Comparison of ENCODE assay signal across 29 cellular contexts in the genomic region with DNA sequence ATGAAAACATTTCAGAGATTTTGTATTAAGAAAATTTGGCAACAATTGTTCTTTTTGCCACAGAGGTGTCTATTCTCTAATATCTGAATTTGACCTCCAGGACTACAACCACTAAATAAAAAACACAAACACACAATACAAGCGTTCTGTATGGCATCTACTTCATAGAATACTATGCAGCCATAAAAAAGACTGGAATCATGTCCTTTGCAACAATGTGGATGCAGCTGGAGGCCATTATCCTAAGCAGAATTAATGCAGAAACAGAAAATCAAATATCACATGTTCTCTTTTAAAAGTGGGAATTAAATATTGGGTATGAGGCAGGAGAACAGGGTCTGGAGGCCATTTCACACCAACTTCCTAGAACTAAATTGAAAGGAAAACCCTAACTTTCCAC.
"Had no signal": no experiment of that assay in that cellular context is flagged by ENCODE, and none has a peak within 500 bp of the region (broad histone marks: within the 10 kb centered on the region; RNA-seq: fewer than 3 reads in every experiment).

No MANE protein-coding gene starts in this region.

- FAIRE-seq: urothelium cell line had no signal

- ATAC-seq: stimulated activated effector memory CD8-positive, alpha-beta T cell treated with anti-CD3 and anti-CD28 coated beads, Interleukin-12 subunit alpha, Interleukin-12 subunit beta, amount 100 ng/mL, for 72 hours; stimulated activated memory B cell treated with anti-CD40 and anti-IgM and Interleukin-4, amounts not matched to agents 10 μg/mL and 1 μg/mL and 100 μg/mL, for 72 hours; stimulated activated naive B cell treated with anti-CD40 and anti-IgM and Interleukin-4, amounts not matched to agents 10 μg/mL and 1 μg/mL and 100 μg/mL, for 72 hours; stimulated activated naive CD8-positive, alpha-beta T cell treated with anti-CD3 and anti-CD28 coated beads, Interleukin-15, amount 100 ng/mL, for 72 hours; stimulated activated naive CD8-positive, alpha-beta T cell treated with anti-CD3 and anti-CD28 coated beads, Interleukin-15, Interleukin-2, amounts not matched to agents 100 U/mL and 50 U/mL, for 24 hours; upper lobe of right lung had no signal

- H3K9me3 Mint-ChIP-seq: stimulated activated naive CD8-positive, alpha-beta T cell treated with anti-CD3 and anti-CD28 coated beads, Interleukin-15, amount 100 ng/mL, for 72 hours; type B pancreatic cell had no signal

- H3K27me3 Mint-ChIP-seq: stimulated activated memory B cell treated with anti-CD40 and anti-IgM and Interleukin-4, amounts not matched to agents 10 μg/mL and 1 μg/mL and 100 μg/mL, for 72 hours; stimulated activated naive B cell treated with anti-CD40 and anti-IgM and Interleukin-4, amounts not matched to agents 10 μg/mL and 1 μg/mL and 100 μg/mL, for 72 hours; stimulated activated naive CD8-positive, alpha-beta T cell treated with anti-CD3 and anti-CD28 coated beads, Interleukin-15, amount 100 ng/mL, for 72 hours; stimulated activated naive CD8-positive, alpha-beta T cell treated with anti-CD3 and anti-CD28 coated beads, Interleukin-15, Interleukin-2, amounts not matched to agents 100 ng/mL and 50 ng/mL, for 24 hours; type B pancreatic cell had no signal

- H3K4me3 ChIP-seq: stomach, suprapubic skin, thoracic aorta, thyroid gland, tibial artery, tibial nerve, transverse colon, upper lobe of left lung, upper lobe of right lung, uterus, vagina had no signal

- H3K4me1 ChIP-seq: uterus had no signal

- H3K27ac Mint-ChIP-seq: stimulated activated effector memory CD8-positive, alpha-beta T cell treated with anti-CD3 and anti-CD28 coated beads, Interleukin-12 subunit alpha, Interleukin-12 subunit beta, amount 100 ng/mL, for 72 hours; stimulated activated memory B cell treated with anti-CD40 and anti-IgM and Interleukin-4, amounts not matched to agents 10 μg/mL and 1 μg/mL and 100 μg/mL, for 72 hours; stimulated activated naive B cell treated with anti-CD40 and anti-IgM and Interleukin-4, amounts not matched to agents 10 μg/mL and 1 μg/mL and 100 μg/mL, for 72 hours; stimulated activated naive CD8-positive, alpha-beta T cell treated with anti-CD3 and anti-CD28 coated beads, Interleukin-15, amount 100 ng/mL, for 72 hours; stimulated activated naive CD8-positive, alpha-beta T cell treated with anti-CD3 and anti-CD28 coated beads, Interleukin-15, Interleukin-2, amounts not matched to agents 100 ng/mL and 50 ng/mL, for 24 hours; type B pancreatic cell had no signal

- H3K4me3 Mint-ChIP-seq: stimulated activated effector memory CD8-positive, alpha-beta T cell treated with anti-CD3 and anti-CD28 coated beads, Interleukin-12 subunit alpha, Interleukin-12 subunit beta, amount 100 ng/mL, for 72 hours; stimulated activated memory B cell treated with anti-CD40 and anti-IgM and Interleukin-4, amounts not matched to agents 10 μg/mL and 1 μg/mL and 100 μg/mL, for 72 hours; stimulated activated naive B cell treated with anti-CD40 and anti-IgM and Interleukin-4, amounts not matched to agents 10 μg/mL and 1 μg/mL and 100 μg/mL, for 72 hours; stimulated activated naive CD8-positive, alpha-beta T cell treated with anti-CD3 and anti-CD28 coated beads, Interleukin-15, amount 100 ng/mL, for 72 hours; stimulated activated naive CD8-positive, alpha-beta T cell treated with anti-CD3 and anti-CD28 coated beads, Interleukin-15, Interleukin-2, amounts not matched to agents 100 ng/mL and 50 ng/mL, for 24 hours; type B pancreatic cell had no signal

- H3K36me3 ChIP-seq: suprapubic skin, thyroid gland, upper lobe of right lung, uterus, vagina had no signal

- DNase-seq: stimulated activated CD4-positive, alpha-beta T cell treated with anti-CD3 and anti-CD28 coated beads, Interleukin-2, amount 100 ng/mL, for 48 hours; stimulated activated CD4-positive, alpha-beta T cell treated with anti-CD3 and anti-CD28 coated beads, Interleukin-4, amount 100 ng/mL, for 1 hour; stimulated activated CD4-positive, alpha-beta T cell treated with anti-CD3 and anti-CD28 coated beads, Interleukin-4, amount 100 ng/mL, for 24 hours; stimulated activated CD4-positive, alpha-beta T cell treated with anti-CD3 and anti-CD28 coated beads, Interleukin-4, amount 100 ng/mL, for 4 hours; stimulated activated CD8-positive, alpha-beta memory T cell treated with anti-CD3 and anti-CD28 coated beads, Interleukin-4, amount 100 ng/mL, for 48 hours; stimulated activated naive B cell treated with anti-CD40 and anti-IgM and Interleukin-4, amounts not matched to agents 10 μg/mL and 1 μg/mL and 100 μg/mL, for 72 hours; stimulated activated naive CD4-positive, alpha-beta T cell; stimulated activated naive CD4-positive, alpha-beta T cell treated with Interleukin-2 at 50 U/mL for 16 hours; stimulated activated naive CD8-positive, alpha-beta T cell treated with anti-CD3 and anti-CD28 coated beads, Interleukin-15, amount 100 ng/mL, for 72 hours; stimulated activated naive CD8-positive, alpha-beta T cell treated with anti-CD3 and anti-CD28 coated beads, Interleukin-15, Interleukin-2, amounts not matched to agents 100 U/mL and 50 U/mL, for 24 hours; stomach; substantia nigra; thyroid gland; tibial artery; transverse colon; trophoblast cell; upper lobe of right lung; uterus had no signal

- H3K27me3 ChIP-seq: stomach, suprapubic skin, testis, thyroid gland, tibial artery, tibial nerve, transverse colon, upper lobe of left lung, upper lobe of right lung, uterus, vagina had no signal

- H3K36me3 Mint-ChIP-seq: stimulated activated effector memory CD8-positive, alpha-beta T cell treated with anti-CD3 and anti-CD28 coated beads, Interleukin-12 subunit alpha, Interleukin-12 subunit beta, amount 100 ng/mL, for 72 hours had no signal

- H3K27ac ChIP-seq: suprapubic skin, testis, thoracic aorta, tibial artery, tibial nerve, transverse colon, upper lobe of left lung, upper lobe of right lung, uterus, vagina had no signal

- H3K9me3 ChIP-seq: stomach, suprapubic skin, testis, thoracic aorta, thyroid gland, tibial artery, tibial nerve, transverse colon, upper lobe of left lung, upper lobe of right lung, uterus, vagina had no signal
